15 cellular contexts compared by ENCODE assay signal in genomic region chr5:111551569-111552275, GRCh38. TPM values are rescaled to one million over a fixed set of nuclear protein-coding genes. Genes with fewer than 3 reads are reported as not detected.
DNase-seq lines count a peak whose midpoint lies in the region; ATAC-seq and TF ChIP-seq lines count a peak whose summit lies in the region.
"Had no signal": no experiment of that assay in that cellular context is flagged by ENCODE, and none has a peak within 500 bp of the region (broad histone marks: within the 10 kb centered on the region; RNA-seq: fewer than 3 reads in every experiment).

No MANE protein-coding gene starts in this region.

- no peaks in the 10 kb centered on the region for H3K9me2 ChIP-seq in PC-9 (ENCODE audit: insufficient read depth)

- no peak overlapping the region for H3K4me3 ChIP-seq in RWPE2 (ENCODE audit: severe bottlenecking)
- H3K4me3 ChIP-seq in PC-9: no peak overlapping the region

- H3K9me3 Mint-ChIP-seq in activated naive CD4-positive, alpha-beta T cell treated with anti-CD3 and anti-CD28 coated beads, Interleukin-2, amount 50 U/mL, for 72 hours: no peaks in the 10 kb centered on the region
- H3K9me3 Mint-ChIP-seq: activated naive CD4-positive, alpha-beta T cell treated with anti-CD3 and anti-CD28 coated beads for 36 hours; effector memory CD8-positive, alpha-beta T cell; natural killer cell had no signal

- H4K20me1 ChIP-seq in PC-9 (ENCODE audit: insufficient read depth): no peaks in the 10 kb centered on the region

- ATAC-seq in activated naive CD4-positive, alpha-beta T cell treated with anti-CD3 and anti-CD28 coated beads, Interleukin-2, amount 50 U/mL, for 72 hours: peak; percentile 61 to 71
- ATAC-seq in RWPE2 (ENCODE audit: low read depth) (no peak), GM19397 (IDR thresholded peaks at IDR 0.05; ENCODE audit: unreplicated experiment) (no peak)
- ATAC-seq: effector memory CD8-positive, alpha-beta T cell had no signal

- H3K4me2 ChIP-seq in PC-9: no peak overlapping the region

- H3K27me3 ChIP-seq in RWPE2 (ENCODE audit: insufficient read depth, poor library complexity, severe bottlenecking): no peaks in the 10 kb centered on the region
- H3K27me3 ChIP-seq in PC-9 (ENCODE audit: insufficient read depth, low read depth): no peaks in the 10 kb centered on the region

- no peak for DNase-seq in activated naive CD4-positive, alpha-beta T cell treated with anti-CD3 and anti-CD28 coated beads, Interleukin-2, amount 50 U/mL, for 72 hours (ENCODE audit: low spot score in 2 of 2)
- DNase-seq in activated naive CD4-positive, alpha-beta T cell treated with anti-CD3 and anti-CD28 coated beads, Interleukin-2, amount 50 U/mL, for 16 hours: no peak
- DNase-seq in RWPE2 (ENCODE audit: low spot score) (no peak), glomerular endothelial cell (ENCODE audit: extremely low read depth, low read depth, low spot score) (peak; percentile 90), retina (peak; percentile 34), PC-9 (no peak)
- no peak for DNase-seq in activated CD4-positive, CD25-positive, alpha-beta regulatory T cell treated with anti-CD3 and anti-CD28 coated beads, Interleukin-2, amount 50 U/mL, for 72 hours
- DNase-seq: activated naive CD4-positive, alpha-beta T cell treated with anti-CD3 and anti-CD28 coated beads for 36 hours; effector memory CD8-positive, alpha-beta T cell; hypothalamus; natural killer cell; NCI-H187; SHP77 treated with DMSO at 0.1 percent for 48 hours; stimulated activated CD4-positive, alpha-beta T cell treated with anti-CD3 and anti-CD28 coated beads, Interleukin-1b, Interleukin-23, amount 100 ng/mL, for 48 hours had no signal

- peak overlapping the region; percentile 3 to 59 for H3K27ac Mint-ChIP-seq in activated naive CD4-positive, alpha-beta T cell treated with anti-CD3 and anti-CD28 coated beads, Interleukin-2, amount 50 U/mL, for 72 hours
- H3K27ac Mint-ChIP-seq: effector memory CD8-positive, alpha-beta T cell had no signal

- POLR2A ChIA-PET in PC-9 (lab: Charles Lee; ENCODE audit: unreplicated experiment): no interaction called here

- H3K36me3 ChIP-seq in RWPE2 (ENCODE audit: low read depth): no peaks in the 10 kb centered on the region
- no peaks in the 10 kb centered on the region for H3K36me3 ChIP-seq in PC-9 (ENCODE audit: low read depth)

- no peak overlapping the region for H2AFZ ChIP-seq in PC-9

- H3K4me1 ChIP-seq in RWPE2 (ENCODE audit: insufficient read depth, poor library complexity, severe bottlenecking) (peaks cover 11% of the 10 kb centered on the region), PC-9 (replicated peaks; ENCODE audit: insufficient read depth) (no peaks in the 10 kb centered on the region)

- no peaks in the 10 kb centered on the region for H3K36me3 Mint-ChIP-seq in activated naive CD4-positive, alpha-beta T cell treated with anti-CD3 and anti-CD28 coated beads, Interleukin-2, amount 50 U/mL, for 72 hours
- H3K36me3 Mint-ChIP-seq: natural killer cell had no signal

- no TSS peak for BruUV-seq in PC-9 (replicated peaks; lab: Mats Ljungman, UMichigan)

- H3K27ac ChIP-seq in RWPE2 (ENCODE audit: poor library complexity, severe bottlenecking): peak overlapping the region; percentile 31
- no peak overlapping the region for H3K27ac ChIP-seq in PC-9

- H3F3A ChIP-seq in PC-9 (ENCODE audit: insufficient read depth, low read depth): no peaks in the 10 kb centered on the region

- intact Hi-C loops in PC-9 (cut with micrococcal nuclease; ENCODE audit: unreplicated experiment): no loop called here

- no peaks in the 10 kb centered on the region for H3K9me3 ChIP-seq in RWPE2 (ENCODE audit: severe bottlenecking)
- H3K9me3 ChIP-seq in PC-9 (ENCODE audit: insufficient read depth, low read depth): no peaks in the 10 kb centered on the region

- TF ChIP-seq CTCF in RWPE2 (IDR thresholded peaks at IDR 0.05; ENCODE audit: poor library complexity, severe bottlenecking) (no peak), PC-9 (conservative IDR thresholded peaks at IDR 0.05) (no peak)

- CTCF ChIA-PET in PC-9 (lab: Charles Lee): no interaction called here

- H3K79me2 ChIP-seq in PC-9 (ENCODE audit: low read depth): no peaks in the 10 kb centered on the region

RNA-seq across cellular contexts. Expression of gene STARD4, which starts 39.4 kb away (rescaled TPM):
- total RNA-seq in activated naive CD4-positive, alpha-beta T cell treated with anti-CD3 and anti-CD28 coated beads, Interleukin-2, amount 50 U/mL, for 72 hours: 100 to 1,000 TPM in 1 of 2 donors, 10 to 100 TPM in 1; 43.0 to 108 TPM
- total RNA-seq in glomerular endothelial cell (46.4 and 74.7 TPM in 2 replicates), PC-9 (2021) (5.1 and 6.4 TPM in 2 replicates)

Comparison
In these comparisons a context has a peak if more than half of its experiments do, and no peak if none do; other contexts are left out.
1. ATAC-seq: peak in activated naive CD4-positive, alpha-beta T cell treated with anti-CD3 and anti-CD28 coated beads, Interleukin-2, amount 50 U/mL, for 72 hours (2 of 2); none in RWPE2 (single experiment) and GM19397 (single experiment).
2. DNase-seq: peak in glomerular endothelial cell (single experiment) and retina (single experiment); none in activated naive CD4-positive, alpha-beta T cell treated with anti-CD3 and anti-CD28 coated beads, Interleukin-2, amount 50 U/mL, for 72 hours (0 of 2), activated naive CD4-positive, alpha-beta T cell treated with anti-CD3 and anti-CD28 coated beads, Interleukin-2, amount 50 U/mL, for 16 hours (single experiment), RWPE2 (single experiment), activated CD4-positive, CD25-positive, alpha-beta regulatory T cell treated with anti-CD3 and anti-CD28 coated beads, Interleukin-2, amount 50 U/mL, for 72 hours (single experiment) and PC-9 (0 of 2).